Comparison of ENCODE assay signal across 8 cellular contexts in genomic region chr4:103098746-103099421, GRCh38. TPM values are rescaled to one million over a fixed set of nuclear protein-coding genes. Genes with fewer than 3 reads are reported as not detected.
DNase-seq lines count a peak whose midpoint lies in the region; ATAC-seq and TF ChIP-seq lines count a peak whose summit lies in the region.

No MANE protein-coding gene starts in this region.

- H3K9ac ChIP-seq in duodenal mucosa (ENCODE audit: low read depth in 1 of 2, low read length in 2 of 2): peak overlapping the region; percentile 45 to 83

- no peaks in the 10 kb centered on the region for H3K9me3 Mint-ChIP-seq in activated T-cell treated with anti-CD3 and anti-CD28 coated beads, Interleukin-2, amount 50 U/mL, for 72 hours
- H3K9me3 Mint-ChIP-seq in mesothelial cell of epicardium: no peaks in the 10 kb centered on the region

- intact Hi-C loops in uterus (cut with DNase I; ENCODE audit: low total_unique reads): loop anchor here (10.0 kb wide), 1 partner anchor 84 kb away; the partner anchor contains the start of gene SLC9B1

- H3K27me3 ChIP-seq in duodenal mucosa (ENCODE audit: control insufficient read depth in 1 of 2, insufficient read depth in 2 of 2, low read length in 2 of 2) (no peaks in the 10 kb centered on the region), uterus (no peaks in the 10 kb centered on the region)

- H3K9me3 ChIP-seq in duodenal mucosa (ENCODE audit: control insufficient read depth in 1 of 2, low read length in 2 of 2) (no peaks in the 10 kb centered on the region), uterus (no peaks in the 10 kb centered on the region)

- DNase-seq in activated T-cell treated with anti-CD3 and anti-CD28 coated beads, Interleukin-2, amount 50 U/mL, for 72 hours: no peak
- DNase-seq in activated T-cell treated with anti-CD3 and anti-CD28 coated beads, Interleukin-2, amount 50 U/mL, for 1 hour: no peak
- no peak for DNase-seq in mesothelial cell of epicardium (ENCODE audit: low spot score in 2 of 2, unreplicated experiment in 2 of 2)
- no peak for DNase-seq in uterus
- no peak for DNase-seq in mucosa of gallbladder (ENCODE audit: low spot score)
- no peak for DNase-seq in NOMO-1 (lab: John Stamatoyannopoulos, UW; ENCODE audit: unreplicated experiment in 2 of 2)

- no peaks in the 10 kb centered on the region for H3K27me3 Mint-ChIP-seq in activated T-cell treated with anti-CD3 and anti-CD28 coated beads, Interleukin-2, amount 50 U/mL, for 72 hours (ENCODE audit: low read depth)
- no peaks in the 10 kb centered on the region for H3K27me3 Mint-ChIP-seq in mesothelial cell of epicardium (ENCODE audit: low read depth)

- H3K4me1 Mint-ChIP-seq in activated T-cell treated with anti-CD3 and anti-CD28 coated beads, Interleukin-2, amount 50 U/mL, for 72 hours (ENCODE audit: low read depth): peaks cover 31% of the 10 kb centered on the region
- peaks cover 29% of the 10 kb centered on the region for H3K4me1 Mint-ChIP-seq in mesothelial cell of epicardium

- TF ChIP-seq POLR2A in uterus (IDR thresholded peaks at IDR 0.05): no peak

- ATAC-seq in activated T-cell treated with anti-CD3 and anti-CD28 coated beads, Interleukin-2, amount 50 U/mL, for 72 hours (replicated peaks in 1 of 2): no peak
- ATAC-seq in HG02610 (IDR thresholded peaks at IDR 0.05; ENCODE audit: unreplicated experiment): no peak

- H3K4me3 ChIP-seq in duodenal mucosa (ENCODE audit: low read depth in 1 of 2, low read length in 2 of 2) (peak overlapping the region; percentile 74 to 77), uterus (peak overlapping the region; percentile 34 to 43)

- H3K36me3 Mint-ChIP-seq in activated T-cell treated with anti-CD3 and anti-CD28 coated beads, Interleukin-2, amount 50 U/mL, for 72 hours (ENCODE audit: insufficient read depth in 2 of 2): peaks cover 0 to 2% of the 10 kb centered on the region in 2 donors
- H3K36me3 Mint-ChIP-seq in mesothelial cell of epicardium: peaks cover 4% of the 10 kb centered on the region

- peaks cover 27 to 40% of the 10 kb centered on the region in 2 donors for H3K4me1 ChIP-seq in duodenal mucosa (ENCODE audit: control insufficient read depth in 1 of 2, insufficient read depth in 2 of 2, low read length in 2 of 2)
- H3K4me1 ChIP-seq in uterus: no peaks in the 10 kb centered on the region

- peak overlapping the region; percentile 100 for H3K27ac Mint-ChIP-seq in activated T-cell treated with anti-CD3 and anti-CD28 coated beads, Interleukin-2, amount 50 U/mL, for 72 hours
- H3K27ac Mint-ChIP-seq in mesothelial cell of epicardium: peak overlapping the region; percentile 90

- TF ChIP-seq CTCF in mesothelial cell of epicardium (IDR thresholded peaks at IDR 0.05; ENCODE audit: unreplicated experiment) (no peak), uterus (IDR thresholded peaks at IDR 0.05) (no peak)

- peak overlapping the region; percentile 88 to 100 for H3K4me3 Mint-ChIP-seq in activated T-cell treated with anti-CD3 and anti-CD28 coated beads, Interleukin-2, amount 50 U/mL, for 72 hours
- peak overlapping the region; percentile 83 for H3K4me3 Mint-ChIP-seq in mesothelial cell of epicardium

- H3K27ac ChIP-seq in duodenal mucosa (ENCODE audit: low read depth, low read length) (no peak overlapping the region), uterus (peak overlapping the region; percentile 73 to 85)

- H3K36me3 ChIP-seq in duodenal mucosa (ENCODE audit: control insufficient read depth in 1 of 2, insufficient read depth in 2 of 2, low read length in 2 of 2): no peaks in the 10 kb centered on the region
- no peaks in the 10 kb centered on the region for H3K36me3 ChIP-seq in uterus

RNA-seq across cellular contexts. Expression of gene BDH2, which starts 0.8 kb away (rescaled TPM):
- total RNA-seq in activated T-cell treated with anti-CD3 and anti-CD28 coated beads, Interleukin-2, amount 50 U/mL, for 72 hours: 10 to 100 TPM; 15.6 to 17.6 TPM
- 102 to 105 TPM (median 103 TPM) in 3 replicates for total RNA-seq in mesothelial cell of epicardium
- total RNA-seq in uterus: 10 to 100 TPM; 39.7 to 96.7 (median 78.1) TPM
- total RNA-seq in mucosa of gallbladder: 71.8 TPM

RNA-seq across cellular contexts. Expression of gene SLC9B2, which starts 22.3 kb away (rescaled TPM):
- 10 to 100 TPM; 22.5 to 24.5 TPM for total RNA-seq in activated T-cell treated with anti-CD3 and anti-CD28 coated beads, Interleukin-2, amount 50 U/mL, for 72 hours
- total RNA-seq in mesothelial cell of epicardium (12.0 to 13.4 TPM (median 12.1 TPM) in 3 replicates), uterus (10 to 100 TPM in 3 of 4 donors, under 1 TPM in 1; 0.59 to 26.9 (median 25.6) TPM), mucosa of gallbladder (9.3 TPM)
